Comparison of ENCODE assay signal across 1 cellular context in genomic region chr16:1992475-1993292, GRCh38.
TF ChIP-seq lines count a peak whose summit lies in the region.

No MANE protein-coding gene starts in this region.

TF ChIP-seq in endothelial cell of umbilical vein, 7 proteins besides CTCF, POLR2A, EP300 and RAD21:
- TF ChIP-seq EZH2 (IDR thresholded peaks at IDR 0.05; ENCODE audit: borderline replicate concordance, low read depth, low read length, severe bottlenecking) (no peak), MYC (IDR thresholded peaks at IDR 0.05; ENCODE audit: low read depth, low read length) (no peak), GATA2 (IDR thresholded peaks at IDR 0.05; ENCODE audit: insufficient read depth, insufficient read length, low read depth, low read length) (no peak), JUN (IDR thresholded peaks at IDR 0.05; ENCODE audit: borderline replicate concordance, insufficient read depth, insufficient read length, low read depth) (no peak), FOS (IDR thresholded peaks at IDR 0.05; ENCODE audit: borderline replicate concordance, insufficient read depth, low read length) (no peak), POLR2AphosphoS5 (IDR thresholded peaks at IDR 0.05; ENCODE audit: insufficient read depth, low read depth, low read length) (no peak)
- TF ChIP-seq, protein P1, sequence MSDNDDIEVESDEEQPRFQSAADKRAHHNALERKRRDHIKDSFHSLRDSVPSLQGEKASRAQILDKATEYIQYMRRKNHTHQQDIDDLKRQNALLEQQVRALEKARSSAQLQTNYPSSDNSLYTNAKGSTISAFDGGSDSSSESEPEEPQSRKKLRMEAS (IDR thresholded peaks at IDR 0.05; ENCODE audit: insufficient read depth, insufficient read length), result peak; percentile 82
